Comparison of ENCODE assay signal across 8 cellular contexts in genomic region chr15:67838789-67839332, GRCh38. TPM values are rescaled to one million over a fixed set of nuclear protein-coding genes. Genes with fewer than 3 reads are reported as not detected.
DNase-seq lines count a peak whose midpoint lies in the region; ATAC-seq and TF ChIP-seq lines count a peak whose summit lies in the region.

No MANE protein-coding gene starts in this region.

- TF ChIP-seq CTCF in Panc1 (IDR thresholded peaks at IDR 0.05): no peak

- H2AFZ ChIP-seq in mesenchymal stem cell (ENCODE audit: low read depth, low read length): no peak overlapping the region

- no TSS peak for BruUV-seq in Panc1 (replicated peaks; lab: Mats Ljungman, UMichigan)

- peak; percentile 63 for DNase-seq in activated CD8-positive, alpha-beta memory T cell treated with anti-CD3 and anti-CD28 coated beads for 24 hours
- no peak for DNase-seq in activated CD8-positive, alpha-beta memory T cell treated with anti-CD3 and anti-CD28 coated beads, Interleukin-2, amount 10 ng/mL, durations not matched to agents 7 days and 5 days
- no peak for DNase-seq in Panc1 (ENCODE audit: low read depth, low spot score)
- DNase-seq in mesenchymal stem cell: peak; percentile 60
- no peak for DNase-seq in HPDE6-E6E7 (ENCODE audit: extremely low spot score)

- H4K91ac ChIP-seq in mesenchymal stem cell (ENCODE audit: low read length): no peak overlapping the region

- H2BK15ac ChIP-seq in mesenchymal stem cell (ENCODE audit: low read depth, poor library complexity, severe bottlenecking): no peak overlapping the region

- peak overlapping the region; percentile 81 to 85 for H3K4me3 ChIP-seq in Panc1 (ENCODE audit: low read depth in 2 of 2, low read length in 2 of 2)
- peak overlapping the region; percentile 93 to 97 for H3K4me3 ChIP-seq in duodenal mucosa (ENCODE audit: low read depth in 1 of 2, low read length in 2 of 2)
- H3K4me3 ChIP-seq in mesenchymal stem cell (ENCODE audit: insufficient read depth in 1 of 2, low read depth in 1 of 2, low read length in 2 of 2): peak overlapping the region; percentile 39 to 91
- peak overlapping the region; percentile 63 for H3K4me3 ChIP-seq in thymus (ENCODE audit: low read length)

- H3K9me3 Mint-ChIP-seq in activated CD8-positive, alpha-beta memory T cell treated with anti-CD3 and anti-CD28 coated beads, Interleukin-2, amount 10 ng/mL, durations not matched to agents 7 days and 5 days (ENCODE audit: low read depth): no peaks in the 10 kb centered on the region

- peak overlapping the region; percentile 5 for H4K8ac ChIP-seq in mesenchymal stem cell (ENCODE audit: low read length)

- H3K27me3 Mint-ChIP-seq in activated CD8-positive, alpha-beta memory T cell treated with anti-CD3 and anti-CD28 coated beads, Interleukin-2, amount 10 ng/mL, durations not matched to agents 7 days and 5 days: peaks cover 46% of the 10 kb centered on the region

- peaks cover 2% of the 10 kb centered on the region for H3K36me3 Mint-ChIP-seq in activated CD8-positive, alpha-beta memory T cell treated with anti-CD3 and anti-CD28 coated beads, Interleukin-2, amount 10 ng/mL, durations not matched to agents 7 days and 5 days

- no peak overlapping the region for H3K27ac Mint-ChIP-seq in activated CD8-positive, alpha-beta memory T cell treated with anti-CD3 and anti-CD28 coated beads, Interleukin-2, amount 10 ng/mL, durations not matched to agents 7 days and 5 days

- no peak overlapping the region for H2BK12ac ChIP-seq in mesenchymal stem cell (ENCODE audit: low read length in 2 of 2)

- 21% methylated on average over 25 of the region's 25 CpGs for WGBS in mesenchymal stem cell
- 8% methylated on average over 25 of the region's 25 CpGs for WGBS in thymus

- no peaks in the 10 kb centered on the region for H3K9me3 ChIP-seq in Panc1 (ENCODE audit: control insufficient read depth, insufficient read depth, low read depth, low read length)
- H3K9me3 ChIP-seq in duodenal mucosa (ENCODE audit: control insufficient read depth in 1 of 2, low read length in 2 of 2): no peaks in the 10 kb centered on the region
- no peaks in the 10 kb centered on the region for H3K9me3 ChIP-seq in mesenchymal stem cell (ENCODE audit: control insufficient read depth, low read length)
- no peaks in the 10 kb centered on the region for H3K9me3 ChIP-seq in thymus (ENCODE audit: control insufficient read depth)

- H3K23ac ChIP-seq in mesenchymal stem cell (ENCODE audit: low read length in 2 of 2): no peak overlapping the region

- H3K9ac ChIP-seq in duodenal mucosa (ENCODE audit: low read depth in 1 of 2, low read length in 2 of 2) (peak overlapping the region in 1 of 2 donors; percentile 49), mesenchymal stem cell (ENCODE audit: low read length) (peak overlapping the region; percentile 96)

- H3K27ac ChIP-seq in Panc1 (ENCODE audit: low read length) (peak overlapping the region; percentile 89), duodenal mucosa (ENCODE audit: low read depth, low read length) (no peak overlapping the region), mesenchymal stem cell (ENCODE audit: low read length, poor library complexity, severe bottlenecking) (no peak overlapping the region), thymus (ENCODE audit: low read depth) (peak overlapping the region; percentile 61)

- peaks cover 36% of the 10 kb centered on the region for H3K4me1 Mint-ChIP-seq in activated CD8-positive, alpha-beta memory T cell treated with anti-CD3 and anti-CD28 coated beads, Interleukin-2, amount 10 ng/mL, durations not matched to agents 7 days and 5 days

- ATAC-seq in activated CD8-positive, alpha-beta memory T cell treated with anti-CD3 and anti-CD28 coated beads, Interleukin-2, amount 10 ng/mL, durations not matched to agents 7 days and 5 days: no peak
- ATAC-seq in Panc1 (peak; percentile 50), GM21528 (IDR thresholded peaks at IDR 0.05; ENCODE audit: low FRiP score, unreplicated experiment) (no peak)

- H2BK120ac ChIP-seq in mesenchymal stem cell (ENCODE audit: low read depth, low read length): no peak overlapping the region

- peaks cover 61% of the 10 kb centered on the region for H3K4me1 ChIP-seq in Panc1 (ENCODE audit: control insufficient read depth, insufficient read depth, low read length)
- peaks cover 31 to 32% of the 10 kb centered on the region in 2 donors for H3K4me1 ChIP-seq in duodenal mucosa (ENCODE audit: control insufficient read depth in 1 of 2, insufficient read depth in 2 of 2, low read length in 2 of 2)
- H3K4me1 ChIP-seq in mesenchymal stem cell (ENCODE audit: control insufficient read depth, insufficient read depth, low read depth, low read length): peaks cover 27% of the 10 kb centered on the region
- H3K4me1 ChIP-seq in thymus (ENCODE audit: control insufficient read depth, insufficient read depth, low read length): peaks cover 19% of the 10 kb centered on the region

- POLR2A ChIA-PET in Panc1 (lab: Charles Lee): no interaction called here

- peak overlapping the region; percentile 14 for H2BK5ac ChIP-seq in mesenchymal stem cell (ENCODE audit: low read depth, low read length, poor library complexity, severe bottlenecking)

- in situ Hi-C loops in Panc1 (cut with HindIII; ENCODE audit: low pct_unique_long_range_greater_than_20kb, low sequenced_read_pairs): no loop called here

- H3K27me3 ChIP-seq in Panc1 (ENCODE audit: control insufficient read depth, insufficient read depth, low read length) (no peaks in the 10 kb centered on the region), duodenal mucosa (ENCODE audit: control insufficient read depth in 1 of 2, insufficient read depth in 2 of 2, low read length in 2 of 2) (peaks cover 16 to 27% of the 10 kb centered on the region in 2 donors), mesenchymal stem cell (ENCODE audit: control insufficient read depth in 1 of 2, insufficient read depth in 1 of 2, low read length in 2 of 2) (peaks cover 32 to 38% of the 10 kb centered on the region in 2 experiments), thymus (ENCODE audit: control insufficient read depth, insufficient read depth) (peaks cover 23% of the 10 kb centered on the region)

- H3K18ac ChIP-seq in mesenchymal stem cell (ENCODE audit: low read depth in 1 of 2, low read length in 2 of 2): peak overlapping the region; percentile 34 to 41

- no peak overlapping the region for H3K4ac ChIP-seq in mesenchymal stem cell (ENCODE audit: low read depth in 1 of 2, low read length in 2 of 2)

- intact Hi-C loops in Panc1 (cut with micrococcal nuclease; ENCODE audit: unreplicated experiment): loop anchor here (5.0 to 10.0 kb wide), 3 partner anchors 317 to 594 kb away; partner anchors contain the start of gene C15orf61

- H3K4me3 Mint-ChIP-seq in activated CD8-positive, alpha-beta memory T cell treated with anti-CD3 and anti-CD28 coated beads, Interleukin-2, amount 10 ng/mL, durations not matched to agents 7 days and 5 days: no peak overlapping the region

- H3K14ac ChIP-seq in mesenchymal stem cell (ENCODE audit: low read length in 2 of 2): no peak overlapping the region

- CTCF ChIA-PET in activated CD8-positive, alpha-beta memory T cell treated with anti-CD3 and anti-CD28 coated beads, Interleukin-2, amount 10 ng/mL, durations not matched to agents 7 days and 5 days (lab: Charles Lee): interaction anchor here (1.5 to 3.0 kb wide), 2 partner anchors 337 to 382 kb away, joined by 3 to 16 read pairs; no protein-coding TSS in a partner anchor
- CTCF ChIA-PET in Panc1 (lab: Charles Lee): no interaction called here

- peaks cover 3% of the 10 kb centered on the region for H3K79me1 ChIP-seq in mesenchymal stem cell (replicated peaks; ENCODE audit: low read length, poor library complexity, severe bottlenecking)

- H3K36me3 ChIP-seq in Panc1 (ENCODE audit: control insufficient read depth, insufficient read depth, low read length): no peaks in the 10 kb centered on the region
- no peaks in the 10 kb centered on the region for H3K36me3 ChIP-seq in duodenal mucosa (ENCODE audit: control insufficient read depth in 1 of 2, insufficient read depth in 2 of 2, low read length in 2 of 2)
- H3K36me3 ChIP-seq in mesenchymal stem cell (ENCODE audit: control insufficient read depth in 1 of 2, insufficient read depth in 2 of 2, low read depth in 1 of 2, low read length in 2 of 2): no peaks in the 10 kb centered on the region
- H3K36me3 ChIP-seq in thymus (ENCODE audit: control insufficient read depth, insufficient read depth): no peaks in the 10 kb centered on the region

- peak overlapping the region; percentile 79 for H3K4me2 ChIP-seq in mesenchymal stem cell (ENCODE audit: low read length, poor library complexity, severe bottlenecking)

- H2AK5ac ChIP-seq in mesenchymal stem cell (ENCODE audit: low read length, severe bottlenecking): no peak overlapping the region

RNA-seq across cellular contexts. Expression of gene RNU6-1, which starts 1.0 kb away (rescaled TPM):
- total RNA-seq in activated CD8-positive, alpha-beta memory T cell treated with anti-CD3 and anti-CD28 coated beads, Interleukin-2, amount 10 ng/mL, durations not matched to agents 7 days and 5 days: not detected
- not detected for total RNA-seq in Panc1 (2021; ENCODE audit: unreplicated experiment)
- not detected for polyA plus RNA-seq in Panc1 (2012; ENCODE audit: insufficient read length)
- polyA plus RNA-seq in mesenchymal stem cell (2013, experiment 1 of 2): not detected
- not detected for polyA plus RNA-seq in mesenchymal stem cell (2013, experiment 2 of 2)
- not detected for polyA plus RNA-seq in thymus

RNA-seq across cellular contexts. Expression of gene SKOR1, which starts 13.6 kb away (rescaled TPM):
- total RNA-seq in activated CD8-positive, alpha-beta memory T cell treated with anti-CD3 and anti-CD28 coated beads, Interleukin-2, amount 10 ng/mL, durations not matched to agents 7 days and 5 days: under 1 TPM; 0.19 to 0.23 TPM
- 0.21 TPM for total RNA-seq in Panc1 (2021; ENCODE audit: unreplicated experiment)
- 0.12 TPM for polyA plus RNA-seq in Panc1 (2012; ENCODE audit: insufficient read length)
- 0.06 TPM for polyA plus RNA-seq in mesenchymal stem cell (2013, experiment 1 of 2)
- 0.08 TPM for polyA plus RNA-seq in mesenchymal stem cell (2013, experiment 2 of 2)
- 0.46 TPM for polyA plus RNA-seq in thymus

Comparison
In these comparisons a context has a peak if more than half of its experiments do, and no peak if none do; other contexts are left out.
1. DNase-seq: peak in activated CD8-positive, alpha-beta memory T cell treated with anti-CD3 and anti-CD28 coated beads for 24 hours (single experiment) and mesenchymal stem cell (single experiment); none in activated CD8-positive, alpha-beta memory T cell treated with anti-CD3 and anti-CD28 coated beads, Interleukin-2, amount 10 ng/mL, durations not matched to agents 7 days and 5 days (single experiment), Panc1 (single experiment) and HPDE6-E6E7 (single experiment).
2. H3K27ac ChIP-seq: peak in Panc1 (single experiment) and thymus (single experiment); none in duodenal mucosa (single experiment) and mesenchymal stem cell (single experiment).
3. Peak in every context shown above with its lines, with median percentiles within 50 percentile points of each other: H3K4me3 ChIP-seq.